In the genomic region with DNA sequence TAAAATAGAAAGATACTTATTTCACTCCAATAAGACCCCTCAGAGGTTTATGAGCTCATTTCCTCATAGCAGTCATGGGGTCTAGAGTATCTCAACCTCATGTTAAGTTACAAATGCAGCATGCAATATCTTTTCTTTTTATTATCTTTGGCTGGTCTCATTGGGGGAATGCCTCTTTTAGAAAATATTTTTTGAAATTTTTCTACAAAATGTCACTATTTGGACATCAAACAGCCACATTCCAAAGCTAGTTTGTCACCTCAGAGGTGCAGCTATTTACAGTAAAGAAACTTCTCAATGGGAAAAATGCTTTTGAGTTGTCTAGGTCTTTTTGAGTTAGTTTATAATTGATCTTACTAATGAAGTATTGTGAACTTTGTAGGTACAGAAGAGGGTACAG, we compare ENCODE assay signal across 33 cellular contexts.
"Had no signal": no experiment of that assay in that cellular context is flagged by ENCODE, and none has a peak within 500 bp of the region (broad histone marks: within the 10 kb centered on the region; RNA-seq: fewer than 3 reads in every experiment).

No MANE protein-coding gene starts in this region.

- H3K36me3 ChIP-seq: adrenal gland, breast epithelium, cardiac muscle cell, colonic mucosa, gastroesophageal sphincter, heart right ventricle, WERI-Rb-1 had no signal

- H3K4me1 ChIP-seq: adrenal gland, body of pancreas, breast epithelium, colonic mucosa, gastroesophageal sphincter, heart right ventricle had no signal

- ATAC-seq: activated CD4-positive, CD25-positive, alpha-beta regulatory T cell treated with anti-CD3 and anti-CD28 coated beads, Interleukin-2, amount 50 U/mL, for 24 hours; activated CD8-positive, alpha-beta memory T cell treated with anti-CD3 and anti-CD28 coated beads, Interleukin-2, amount 10 ng/mL, durations not matched to agents 7 days and 5 days; activated CD8-positive, alpha-beta T cell treated with anti-CD3 and anti-CD28 coated beads for 36 hours; activated naive CD8-positive, alpha-beta T cell treated with anti-CD3 and anti-CD28 coated beads, Interleukin-2, amount 50 U/mL, for 24 hours; body of pancreas; esophagus mucosa; gastroesophageal sphincter; heart right ventricle; T-helper 17 cell had no signal

- H3K4me3 ChIP-seq: adrenal gland, body of pancreas, breast epithelium, cardiac muscle cell, colonic mucosa, gastroesophageal sphincter, heart right ventricle, hepatocyte had no signal

- DNase-seq: activated B cell treated with CpG ODN at 0.5 μM for 24 hours; activated CD4-positive, alpha-beta T cell treated with anti-CD3 and anti-CD28 coated beads for 48 hours; activated CD4-positive, alpha-beta T cell treated with anti-CD3 and anti-CD28 coated beads, Interleukin-2, amount 50 U/mL, for 1 hour; activated CD4-positive, alpha-beta T cell treated with anti-CD3 and anti-CD28 coated beads, Interleukin-2, amount 50 U/mL, for 48 hours; activated CD8-positive, alpha-beta memory T cell treated with anti-CD3 and anti-CD28 coated beads, Interleukin-2, amount 10 ng/mL, durations not matched to agents 7 days and 5 days; activated CD8-positive, alpha-beta memory T cell treated with anti-CD3 and anti-CD28 coated beads, Interleukin-2, amount 50 U/mL, for 4 hours; activated CD8-positive, alpha-beta T cell treated with anti-CD3 and anti-CD28 coated beads for 36 hours; activated effector memory CD4-positive, alpha-beta T cell treated with anti-CD3 and anti-CD28 coated beads, Interleukin-2, amount 50 U/mL, for 16 hours; activated naive CD4-positive, alpha-beta T cell treated with anti-CD3 and anti-CD28 coated beads for 36 hours; activated naive CD8-positive, alpha-beta T cell treated with anti-CD3 and anti-CD28 coated beads for 36 hours; activated naive CD8-positive, alpha-beta T cell treated with anti-CD3 and anti-CD28 coated beads, Interleukin-2, amount 50 U/mL, for 24 hours; activated T-cell treated with anti-CD3 and anti-CD28 coated beads, Interleukin-2, amount 50 U/mL, for 1 hour; activated T-cell treated with anti-CD3 and anti-CD28 coated beads, Interleukin-2, amount 50 U/mL, for 48 hours; adrenal gland; amygdala; aorta; body of pancreas; central memory CD4-positive, alpha-beta T cell; cerebellar nuclear complex; colonic mucosa; effector memory CD4-positive, alpha-beta T cell; endodermal cell; foreskin melanocyte; heart right ventricle; T-helper 17 cell; T1000; WERI-Rb-1 had no signal

- H3K27me3 ChIP-seq: adrenal gland, body of pancreas, breast epithelium, cardiac muscle cell, colonic mucosa, gastroesophageal sphincter, heart right ventricle, hepatocyte had no signal

- H2AFZ ChIP-seq: hepatocyte had no signal

- H3K9me3 ChIP-seq: adrenal gland, body of pancreas, breast epithelium, colonic mucosa, gastroesophageal sphincter had no signal

- H3K79me2 ChIP-seq: hepatocyte had no signal

- H3K4me2 ChIP-seq: hepatocyte had no signal

- H3K27ac ChIP-seq: adrenal gland, body of pancreas, breast epithelium, cardiac muscle cell, colonic mucosa, gastroesophageal sphincter, heart right ventricle, hepatocyte, WERI-Rb-1 had no signal
